In the genomic region with DNA sequence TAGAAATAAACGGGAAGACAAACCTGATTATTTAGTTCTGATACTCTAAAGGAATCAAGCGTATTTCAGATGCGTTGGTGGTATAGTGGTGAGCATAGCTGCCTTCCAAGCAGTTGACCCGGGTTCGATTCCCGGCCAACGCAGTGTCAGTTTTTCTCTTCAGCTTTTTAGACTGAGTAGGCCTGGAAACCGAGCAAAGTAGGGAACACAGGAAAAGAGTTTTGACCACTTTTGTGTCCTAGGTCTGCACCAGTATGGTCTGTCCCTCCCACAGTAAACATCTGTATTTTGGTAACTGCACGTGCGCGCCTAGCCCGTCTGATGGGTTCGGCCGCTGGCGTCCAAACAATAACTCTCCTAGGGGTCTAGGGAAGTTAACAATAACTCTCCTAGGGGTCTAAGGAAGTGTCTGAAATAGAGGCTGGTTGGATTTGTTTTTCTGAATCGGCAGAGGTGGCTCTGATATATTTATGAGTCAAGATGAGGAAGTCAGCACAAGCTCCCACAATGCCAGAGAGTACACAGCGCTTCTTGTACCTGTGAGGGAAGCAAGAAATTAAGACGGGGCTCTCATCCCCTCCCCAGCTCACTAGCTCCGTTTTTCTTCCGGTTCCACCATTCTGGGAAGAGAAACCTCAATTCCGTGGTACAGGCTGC, we compare ENCODE assay signal across 7 cellular contexts. TPM values are rescaled to one million over a fixed set of nuclear protein-coding genes. Genes with fewer than 3 reads are reported as not detected.
DNase-seq lines count a peak whose midpoint lies in the region; FAIRE-seq and TF ChIP-seq lines count a peak whose summit lies in the region.

No MANE protein-coding gene starts in this region.

- H3K36me3 ChIP-seq in HUES48 (ENCODE audit: control insufficient read depth, insufficient read depth, low read length) (no peaks in the 10 kb centered on the region), OCI-LY3 (replicated peaks; ENCODE audit: low read depth, low read length) (no peaks in the 10 kb centered on the region), muscle layer of duodenum (ENCODE audit: control insufficient read depth in 1 of 2, insufficient read depth in 2 of 2, low read length in 2 of 2) (no peaks in the 10 kb centered on the region)

- H3K9ac ChIP-seq in HUES48 (ENCODE audit: low read depth, low read length) (peak overlapping the region; percentile 96), OCI-LY3 (ENCODE audit: low read length) (peak overlapping the region; percentile 95)

- H3K27ac ChIP-seq in HUES48 (ENCODE audit: low read depth, low read length) (peak overlapping the region; percentile 72), OCI-LY3 (ENCODE audit: low read length) (peak overlapping the region; percentile 92), muscle layer of duodenum (ENCODE audit: low read length) (peak overlapping the region; percentile 91)

- H3K4me3 ChIP-seq in HUES48 (ENCODE audit: low read depth, low read length) (peak overlapping the region; percentile 100), OCI-LY3 (ENCODE audit: low read length) (peak overlapping the region; percentile 88), epithelial cell of proximal tubule (ENCODE audit: low read depth, low read length) (peak overlapping the region; percentile 59), muscle layer of duodenum (ENCODE audit: low read depth in 1 of 2, low read length in 2 of 2) (peak overlapping the region; percentile 84 to 87)

- H3K9me3 ChIP-seq in HUES48 (ENCODE audit: control insufficient read depth, insufficient read depth, low read length) (no peaks in the 10 kb centered on the region), OCI-LY3 (ENCODE audit: insufficient read depth, low read length) (no peaks in the 10 kb centered on the region), muscle layer of duodenum (ENCODE audit: control insufficient read depth in 1 of 2, low read length in 2 of 2) (no peaks in the 10 kb centered on the region)

- TF ChIP-seq CTCF in OCI-LY3 (IDR thresholded peaks at IDR 0.05; ENCODE audit: low read depth, low read length) (no peak), epithelial cell of proximal tubule (conservative IDR thresholded peaks at IDR 0.05; ENCODE audit: low read depth, low read length) (no peak)

- H3K79me2 ChIP-seq in OCI-LY3 (ENCODE audit: low read length) = no peaks in the 10 kb centered on the region

- FAIRE-seq in GM18507 (lab: Jason Lieb, UNC) = peak; percentile 45

- H3K27me3 ChIP-seq in HUES48 (ENCODE audit: control insufficient read depth, insufficient read depth, low read length) = no peaks in the 10 kb centered on the region
- H3K27me3 ChIP-seq in OCI-LY3 (ENCODE audit: low read depth, low read length) = no peaks in the 10 kb centered on the region
- no peaks in the 10 kb centered on the region for H3K27me3 ChIP-seq in muscle layer of duodenum (ENCODE audit: low read depth, low read length)

- H3K4me1 ChIP-seq in HUES48 (ENCODE audit: control insufficient read depth, insufficient read depth, low read length) (peaks cover 8% of the 10 kb centered on the region), OCI-LY3 (ENCODE audit: low read length) (peaks cover 17% of the 10 kb centered on the region), muscle layer of duodenum (ENCODE audit: control insufficient read depth in 1 of 2, insufficient read depth in 2 of 2, low read length in 2 of 2) (peaks cover 0 to 15% of the 10 kb centered on the region in 2 donors)

- peak overlapping the region; percentile 94 for H3K4me2 ChIP-seq in OCI-LY3 (ENCODE audit: low read length)

- DNase-seq in GM18507 (ENCODE audit: extremely low spot score, insufficient read length, low read depth) (no peak), activated T-cell treated with anti-CD3 and anti-CD28 coated beads for 1 hour (ENCODE audit: low read depth) (peak; percentile 61), epithelial cell of proximal tubule (ENCODE audit: low read depth) (peak; percentile 59)
- DNase-seq in stimulated activated CD8-positive, alpha-beta memory T cell treated with anti-CD3 and anti-CD28 coated beads, Interleukin-7, amount 100 ng/mL, for 4 hours (ENCODE audit: low read depth in 2 of 2) = peak; percentile 63 to 69

- peak overlapping the region; percentile 91 for H2AFZ ChIP-seq in OCI-LY3 (ENCODE audit: low read depth, low read length)

- no peaks in the 10 kb centered on the region for H4K20me1 ChIP-seq in OCI-LY3 (ENCODE audit: insufficient read depth, low read length)

RNA-seq across cellular contexts. Expression of a gene that starts 15.6 kb away (rescaled TPM):
- total RNA-seq in epithelial cell of proximal tubule = 0.35 TPM in 1 of 2 replicates, not detected in the other

RNA-seq across cellular contexts. Expression of a gene that starts 40.7 kb away (rescaled TPM):
- 22.1 and 198 TPM in 2 replicates for total RNA-seq in epithelial cell of proximal tubule
